ENCODE assay signal across 22 cellular contexts in genomic region chr18:21057112-21057511, GRCh38. TPM values are rescaled to one million over a fixed set of nuclear protein-coding genes. Genes with fewer than 3 reads are reported as not detected.
DNase-seq lines count a peak whose midpoint lies in the region; ATAC-seq, FAIRE-seq and TF ChIP-seq lines count a peak whose summit lies in the region.
"Had no signal": no experiment of that assay in that cellular context is flagged by ENCODE, and none has a peak within 500 bp of the region (broad histone marks: within the 10 kb centered on the region; RNA-seq: fewer than 3 reads in every experiment).

No MANE protein-coding gene starts in this region.

- CTCF ChIA-PET in activated CD8-positive, alpha-beta T cell treated with anti-CD3 and anti-CD28 coated beads, Interleukin-2, amount 10 ng/mL, durations not matched to agents 7 days and 5 days (lab: Charles Lee) = no interaction called here

- POLR2A ChIA-PET in activated CD8-positive, alpha-beta T cell treated with anti-CD3 and anti-CD28 coated beads, Interleukin-2, amount 10 ng/mL, durations not matched to agents 7 days and 5 days (lab: Charles Lee) = no interaction called here

- H3K4me1 ChIP-seq in astrocyte (ENCODE audit: insufficient read depth, low read length) = peaks cover 11% of the 10 kb centered on the region
- no peaks in the 10 kb centered on the region for H3K4me1 ChIP-seq in HAP-1
- H3K4me1 ChIP-seq: BLaER1 had no signal

- no peaks in the 10 kb centered on the region for H3K27me3 Mint-ChIP-seq in astrocyte (ENCODE audit: low read depth, unreplicated experiment)
- no peaks in the 10 kb centered on the region for H3K27me3 Mint-ChIP-seq in activated CD8-positive, alpha-beta T cell treated with anti-CD3 and anti-CD28 coated beads, Interleukin-2, amount 10 ng/mL, durations not matched to agents 7 days and 5 days (ENCODE audit: low read depth)
- H3K27me3 Mint-ChIP-seq: CD4-positive, alpha-beta T cell; IgD-negative memory B cell had no signal

- H3K27me3 ChIP-seq in astrocyte (ENCODE audit: insufficient read depth, low read length) (no peaks in the 10 kb centered on the region), HAP-1 (ENCODE audit: low read depth) (no peaks in the 10 kb centered on the region)
- H3K27me3 ChIP-seq: BLaER1 had no signal

- H3K79me2 ChIP-seq in astrocyte (ENCODE audit: insufficient read depth, low read length) = peaks cover 80% of the 10 kb centered on the region

- no peaks in the 10 kb centered on the region for H3K9me3 ChIP-seq in astrocyte (ENCODE audit: insufficient read depth, low read depth, low read length)
- no peaks in the 10 kb centered on the region for H3K9me3 ChIP-seq in HAP-1

- ATAC-seq in GM18909 (IDR thresholded peaks at IDR 0.05; ENCODE audit: poor library complexity, unreplicated experiment) (peak; percentile 74), HG02759 (IDR thresholded peaks at IDR 0.05; ENCODE audit: unreplicated experiment) (peak; percentile 54)
- no peak for ATAC-seq in activated CD8-positive, alpha-beta T cell treated with anti-CD3 and anti-CD28 coated beads, Interleukin-2, amount 10 ng/mL, durations not matched to agents 7 days and 5 days

- H3K9me3 Mint-ChIP-seq in astrocyte (ENCODE audit: unreplicated experiment) = no peaks in the 10 kb centered on the region
- H3K9me3 Mint-ChIP-seq in activated CD8-positive, alpha-beta T cell treated with anti-CD3 and anti-CD28 coated beads, Interleukin-2, amount 10 ng/mL, durations not matched to agents 7 days and 5 days (ENCODE audit: insufficient read depth) = no peaks in the 10 kb centered on the region
- H3K9me3 Mint-ChIP-seq: CD4-positive, alpha-beta T cell; HFFc6; IgD-negative memory B cell had no signal

- peak; percentile 41 for FAIRE-seq in astrocyte (lab: Jason Lieb, UNC)
- FAIRE-seq: GM12891, H54 had no signal

- H3K4me2 ChIP-seq in astrocyte (ENCODE audit: low read length) = no peak overlapping the region
- H3K4me2 ChIP-seq: BLaER1 had no signal

- H3K4me1 Mint-ChIP-seq in astrocyte (ENCODE audit: low read depth, unreplicated experiment) = peaks cover 11% of the 10 kb centered on the region
- no peaks in the 10 kb centered on the region for H3K4me1 Mint-ChIP-seq in activated CD8-positive, alpha-beta T cell treated with anti-CD3 and anti-CD28 coated beads, Interleukin-2, amount 10 ng/mL, durations not matched to agents 7 days and 5 days (ENCODE audit: low read depth)

- H3K36me3 ChIP-seq in astrocyte (ENCODE audit: insufficient read depth, low read length) (no peaks in the 10 kb centered on the region), HAP-1 (replicated peaks) (no peaks in the 10 kb centered on the region)

- no peak for TF ChIP-seq CTCF in astrocyte (IDR thresholded peaks at IDR 0.05; ENCODE audit: insufficient read depth, low read depth, low read length)

- H3K36me3 Mint-ChIP-seq in astrocyte (ENCODE audit: low read depth, unreplicated experiment) = no peaks in the 10 kb centered on the region
- H3K36me3 Mint-ChIP-seq in activated CD8-positive, alpha-beta T cell treated with anti-CD3 and anti-CD28 coated beads, Interleukin-2, amount 10 ng/mL, durations not matched to agents 7 days and 5 days (ENCODE audit: low read depth) = peaks cover 14% of the 10 kb centered on the region

- no peak for DNase-seq in astrocyte (ENCODE audit: low read depth)
- DNase-seq in renal cortical epithelial cell (ENCODE audit: low read depth) = peak; percentile 76
- no peak for DNase-seq in NCI-H128 (lab: John Stamatoyannopoulos, UW; ENCODE audit: unreplicated experiment)
- DNase-seq in HAP-1 (ENCODE audit: low spot score in 2 of 2) = no peak
- DNase-seq in activated CD8-positive, alpha-beta T cell treated with anti-CD3 and anti-CD28 coated beads, Interleukin-2, amount 10 ng/mL, durations not matched to agents 7 days and 5 days = no peak
- DNase-seq: CD4-positive, alpha-beta T cell; COR-L47; DND-41; HFFc6; NCI-H1417 treated with DMSO at 0.1 percent for 48 hours; NCI-H187; NCI-H446 treated with DMSO at 0.1 percent for 48 hours; NCI-H526 treated with DMSO at 0.1 percent for 48 hours; SHP77; T-helper 2 cell had no signal

- H3K9ac ChIP-seq in astrocyte (ENCODE audit: low read length) = no peak overlapping the region
- H3K9ac ChIP-seq: BLaER1 had no signal

- in situ Hi-C loops in HAP-1 (cut with MboI; ENCODE audit: low sequenced_read_pairs) = no loop called here

- no peak overlapping the region for H2AFZ ChIP-seq in astrocyte (ENCODE audit: low read depth, low read length)

- H3K4me3 Mint-ChIP-seq in astrocyte (ENCODE audit: unreplicated experiment) = no peak overlapping the region
- H3K4me3 Mint-ChIP-seq in activated CD8-positive, alpha-beta T cell treated with anti-CD3 and anti-CD28 coated beads, Interleukin-2, amount 10 ng/mL, durations not matched to agents 7 days and 5 days = no peak overlapping the region
- H3K4me3 Mint-ChIP-seq: CD4-positive, alpha-beta T cell; HFFc6; IgD-negative memory B cell had no signal

- H3K27ac Mint-ChIP-seq in astrocyte (ENCODE audit: unreplicated experiment) = no peak overlapping the region
- H3K27ac Mint-ChIP-seq in activated CD8-positive, alpha-beta T cell treated with anti-CD3 and anti-CD28 coated beads, Interleukin-2, amount 10 ng/mL, durations not matched to agents 7 days and 5 days = no peak overlapping the region
- H3K27ac Mint-ChIP-seq: CD4-positive, alpha-beta T cell; HFFc6; IgD-negative memory B cell had no signal

- no peak overlapping the region for H3K4me3 ChIP-seq in astrocyte (ENCODE audit: insufficient read depth, low read depth, low read length)
- H3K4me3 ChIP-seq in HAP-1 = no peak overlapping the region
- H3K4me3 ChIP-seq: BLaER1, SK-N-MC had no signal

- H3K27ac ChIP-seq in astrocyte (ENCODE audit: low read depth, low read length) = no peak overlapping the region
- H3K27ac ChIP-seq: BLaER1, SK-N-MC had no signal

- H4K20me1 ChIP-seq in astrocyte (ENCODE audit: insufficient read depth, low read length) = peaks cover 42% of the 10 kb centered on the region

RNA-seq across cellular contexts. Expression of gene ROCK1, which starts 54.5 kb away (rescaled TPM):
- 57.0 and 57.8 TPM in 2 replicates for total RNA-seq in astrocyte
- total RNA-seq in renal cortical epithelial cell = 19.8 and 53.8 TPM in 2 replicates
- total RNA-seq in activated CD8-positive, alpha-beta T cell treated with anti-CD3 and anti-CD28 coated beads, Interleukin-2, amount 10 ng/mL, durations not matched to agents 7 days and 5 days = 10 to 100 TPM; 63.7 to 69.4 TPM
